9 cellular contexts compared by ENCODE assay signal in genomic region chr22:42608481-42609361, GRCh38. TPM values are rescaled to one million over a fixed set of nuclear protein-coding genes. Genes with fewer than 3 reads are reported as not detected.
A peak's percentile ranks its signal among the peaks of the same experiment; 100 is the strongest.
DNase-seq lines count a peak whose midpoint lies in the region; TF ChIP-seq lines count a peak whose summit lies in the region.
"Had no signal": no experiment of that assay in that cellular context is flagged by ENCODE, and none has a peak within 500 bp of the region (broad histone marks: within the 10 kb centered on the region; RNA-seq: fewer than 3 reads in every experiment).

No MANE protein-coding gene starts in this region.

- intact Hi-C loops in thyroid gland (cut with DNase I) = no loop called here

- H3K4me3 Mint-ChIP-seq in activated T-cell treated with anti-CD3 and anti-CD28 coated beads, Interleukin-2, amount 50 U/mL, for 24 hours = no peak overlapping the region
- H3K4me3 Mint-ChIP-seq: CD14-positive monocyte had no signal

- H3K36me3 Mint-ChIP-seq in activated T-cell treated with anti-CD3 and anti-CD28 coated beads, Interleukin-2, amount 50 U/mL, for 24 hours (ENCODE audit: low read depth) = peaks cover 84% of the 10 kb centered on the region

- no peaks in the 10 kb centered on the region for H3K9me3 Mint-ChIP-seq in activated T-cell treated with anti-CD3 and anti-CD28 coated beads, Interleukin-2, amount 50 U/mL, for 24 hours

- no peaks in the 10 kb centered on the region for H3K36me3 ChIP-seq in thyroid gland

- peaks cover 76 to 98% of the 10 kb centered on the region in 2 donors for H3K4me1 ChIP-seq in thyroid gland

- TF ChIP-seq POLR2A in thyroid gland (IDR thresholded peaks at IDR 0.05) = no peak

- no peak overlapping the region for H3K4me3 ChIP-seq in cardiac fibroblast (replicated peaks in 1 of 2; ENCODE audit: low read depth in 2 of 2, low read length in 2 of 2)
- no peak overlapping the region for H3K4me3 ChIP-seq in thyroid gland (replicated peaks in 1 of 3)

- H3K9me3 ChIP-seq in thyroid gland = no peaks in the 10 kb centered on the region

- peaks cover 77% of the 10 kb centered on the region for H3K4me1 Mint-ChIP-seq in activated T-cell treated with anti-CD3 and anti-CD28 coated beads, Interleukin-2, amount 50 U/mL, for 24 hours (ENCODE audit: low read depth)

- no peak for DNase-seq in activated T-cell treated with anti-CD3 and anti-CD28 coated beads, Interleukin-2, amount 50 U/mL, for 24 hours
- no peak for DNase-seq in activated T-cell treated with anti-CD3 and anti-CD28 coated beads, Interleukin-2, amount 50 U/mL, for 1 hour
- DNase-seq in cardiac fibroblast (ENCODE audit: low read depth in 2 of 2) (peak; percentile 61 to 64), thyroid gland (peak; percentile 17 to 32), KG1 (lab: John Stamatoyannopoulos, UW) (no peak), GF-D8 (lab: John Stamatoyannopoulos, UW) (no peak)
- DNase-seq in NK-92 treated with Interleukin-12 subunit alpha and Interleukin-12 subunit beta, amount 100 ng/mL, for 24 hours (lab: John Stamatoyannopoulos, UW) = no peak

- H3K27ac ChIP-seq in layer of hippocampus (ENCODE audit: low read depth, low read length) (peak overlapping the region; percentile 93), thyroid gland (peak overlapping the region; percentile 50 to 86 (median 67))

- H3K27me3 Mint-ChIP-seq in activated T-cell treated with anti-CD3 and anti-CD28 coated beads, Interleukin-2, amount 50 U/mL, for 24 hours = no peaks in the 10 kb centered on the region

- WGBS in thyroid gland, 2 donors = 71 to 73% methylated on average over 21 of the region's 21 CpGs

- no peaks in the 10 kb centered on the region for H3K27me3 ChIP-seq in layer of hippocampus (ENCODE audit: control insufficient read depth, insufficient read depth, low read length)
- no peaks in the 10 kb centered on the region for H3K27me3 ChIP-seq in thyroid gland

- H3K27ac Mint-ChIP-seq in activated T-cell treated with anti-CD3 and anti-CD28 coated beads, Interleukin-2, amount 50 U/mL, for 24 hours = peak overlapping the region; percentile 83

- TF ChIP-seq CTCF in cardiac fibroblast (IDR thresholded peaks at IDR 0.05; ENCODE audit: low read depth, low read length) (no peak), thyroid gland (IDR thresholded peaks at IDR 0.05) (no peak)

RNA-seq across cellular contexts. Expression of gene POLDIP3, which starts 6.0 kb away (rescaled TPM):
- 10 to 100 TPM; 46.1 to 55.4 (median 49.8) TPM for total RNA-seq in thyroid gland

RNA-seq across cellular contexts. Expression of gene ATP5MGL, which starts 31.7 kb away (rescaled TPM):
- total RNA-seq in thyroid gland = not detected

RNA-seq across cellular contexts. Expression of gene CYB5R3, which starts 40.5 kb away (rescaled TPM):
- 100 to 1,000 TPM in 1 of 4 donors, 10 to 100 TPM in 3; 52.6 to 120 (median 75.5) TPM for total RNA-seq in thyroid gland

RNA-seq across cellular contexts. Expression of gene SERHL2, which starts 55.0 kb away (rescaled TPM):
- total RNA-seq in thyroid gland = 1 to 10 TPM in 2 of 4 donors, under 1 TPM in 1, not detected in 1; 0.83 to 5.1 (median 3.1) TPM

Comparison
In these comparisons a context has a peak if more than half of its experiments do, and no peak if none do; other contexts are left out.
1. DNase-seq: peak in cardiac fibroblast (2 of 2) and thyroid gland (2 of 2); none in activated T-cell treated with anti-CD3 and anti-CD28 coated beads, Interleukin-2, amount 50 U/mL, for 24 hours (single experiment), activated T-cell treated with anti-CD3 and anti-CD28 coated beads, Interleukin-2, amount 50 U/mL, for 1 hour (single experiment), NK-92 treated with Interleukin-12 subunit alpha and Interleukin-12 subunit beta, amount 100 ng/mL, for 24 hours (single experiment), KG1 (single experiment) and GF-D8 (single experiment).